In genomic region chr18:79733135-79733609, GRCh38 we compare ENCODE assay signal across 14 cellular contexts. TPM values are rescaled to one million over a fixed set of nuclear protein-coding genes. Genes with fewer than 3 reads are reported as not detected.
DNase-seq lines count a peak whose midpoint lies in the region; ATAC-seq lines count a peak whose summit lies in the region.
"Had no signal": no experiment of that assay in that cellular context is flagged by ENCODE, and none has a peak within 500 bp of the region (broad histone marks: within the 10 kb centered on the region; RNA-seq: fewer than 3 reads in every experiment).

No MANE protein-coding gene starts in this region.

- H3K18ac ChIP-seq in neuronal stem cell (ENCODE audit: low read length) = no peak overlapping the region

- H3K9me3 ChIP-seq in neuronal stem cell (replicated peaks in 1 of 2; ENCODE audit: control insufficient read depth in 2 of 2, insufficient read depth in 1 of 2, low read depth in 1 of 2, low read length in 2 of 2) = peaks cover 39 to 62% of the 10 kb centered on the region in 2 donors
- H3K9me3 ChIP-seq: Caco-2 had no signal

- no peak overlapping the region for H3K4ac ChIP-seq in neuronal stem cell (ENCODE audit: low read length)

- H3K9me3 Mint-ChIP-seq in effector memory CD8-positive, alpha-beta T cell = no peaks in the 10 kb centered on the region

- peak; percentile 36 for DNase-seq in Right ventricle myocardium superior
- DNase-seq in left ventricle myocardium superior = no peak
- no peak for DNase-seq in effector memory CD8-positive, alpha-beta T cell
- no peak for DNase-seq in neuronal stem cell (ENCODE audit: low spot score)
- DNase-seq in retina = no peak
- DNase-seq in NCI-H1092 (lab: John Stamatoyannopoulos, UW) = no peak
- DNase-seq: 8988T, AML-193, Caco-2, GOT3 had no signal

- peak overlapping the region; percentile 84 for H4K8ac ChIP-seq in neuronal stem cell (ENCODE audit: low read depth, low read length)

- no peak overlapping the region for H2BK120ac ChIP-seq in neuronal stem cell (ENCODE audit: low read depth, low read length)

- H3K4me2 ChIP-seq in neuronal stem cell (ENCODE audit: insufficient read depth, low read length, poor library complexity, severe bottlenecking) = no peak overlapping the region
- H3K4me2 ChIP-seq: BLaER1 had no signal

- intact Hi-C loops in Right ventricle myocardium superior (cut with DNase I) (no loop called here), left ventricle myocardium superior (cut with micrococcal nuclease) (no loop called here)

- whole genome bisulfite sequencing in neuronal stem cell (ENCODE audit: extremely low coverage in 2 of 2, insufficient read length in 2 of 2, insufficient replicate concordance in 1 of 2), 2 donors = no CpG with 5 or more reads among the region's 33 CpGs

- H3K27ac Mint-ChIP-seq in effector memory CD8-positive, alpha-beta T cell = peak overlapping the region in 1 of 2 donors; percentile 20

- H3K27ac ChIP-seq in neuronal stem cell (replicated peaks; ENCODE audit: low read length) = no peak overlapping the region
- H3K27ac ChIP-seq: BLaER1 had no signal

- no peaks in the 10 kb centered on the region for H3K27me3 Mint-ChIP-seq in effector memory CD8-positive, alpha-beta T cell
- H3K27me3 Mint-ChIP-seq: CD8-positive, alpha-beta memory T cell had no signal

- no peak overlapping the region for H2AFZ ChIP-seq in neuronal stem cell (ENCODE audit: low read length)

- no peak overlapping the region for H2BK15ac ChIP-seq in neuronal stem cell (ENCODE audit: low read length)

- peak overlapping the region in 1 of 2 donors; percentile 22 for H3K4me3 ChIP-seq in neuronal stem cell (ENCODE audit: low read length in 2 of 2)
- H3K4me3 ChIP-seq: BLaER1, HAP-1 had no signal

- no peaks in the 10 kb centered on the region for H3K27me3 ChIP-seq in neuronal stem cell (ENCODE audit: control insufficient read depth in 3 of 3, insufficient read depth in 3 of 3, low read depth in 1 of 3, low read length in 3 of 3)

- peak overlapping the region; percentile 41 for H3K14ac ChIP-seq in neuronal stem cell (ENCODE audit: low read length)

- no peak overlapping the region for H3K4me3 Mint-ChIP-seq in effector memory CD8-positive, alpha-beta T cell
- H3K4me3 Mint-ChIP-seq: CD8-positive, alpha-beta memory T cell had no signal

- H3K23ac ChIP-seq in neuronal stem cell (ENCODE audit: low read depth, low read length, poor library complexity) = peak overlapping the region; percentile 81

- H3K36me3 Mint-ChIP-seq in effector memory CD8-positive, alpha-beta T cell (ENCODE audit: insufficient read depth) = peaks cover 81% of the 10 kb centered on the region

- H2BK12ac ChIP-seq in neuronal stem cell (ENCODE audit: low read length) = peak overlapping the region; percentile 16

- peak overlapping the region; percentile 73 for H3K9ac ChIP-seq in neuronal stem cell (ENCODE audit: low read depth, low read length, poor library complexity)
- H3K9ac ChIP-seq: BLaER1 had no signal

- H4K91ac ChIP-seq in neuronal stem cell (ENCODE audit: low read depth, low read length, poor library complexity) = no peak overlapping the region

- peak overlapping the region; percentile 31 for H2AK5ac ChIP-seq in neuronal stem cell (ENCODE audit: low read depth, low read length)

- no peaks in the 10 kb centered on the region for H3K79me1 ChIP-seq in neuronal stem cell (ENCODE audit: low read depth, low read length)

- no peaks in the 10 kb centered on the region for H3K4me1 ChIP-seq in neuronal stem cell (ENCODE audit: control insufficient read depth in 2 of 2, insufficient read depth in 1 of 2, low read depth in 1 of 2, low read length in 2 of 2)
- H3K4me1 ChIP-seq: BLaER1, Caco-2, HAP-1 had no signal

- H2BK5ac ChIP-seq in neuronal stem cell (ENCODE audit: low read length) = no peak overlapping the region

- ATAC-seq in Right ventricle myocardium superior (ENCODE audit: poor library complexity) = no peak
- no peak for ATAC-seq in left ventricle myocardium superior
- ATAC-seq in effector memory CD8-positive, alpha-beta T cell (replicated peaks) = peak; percentile 10
- ATAC-seq in GM21360 (IDR thresholded peaks at IDR 0.05; ENCODE audit: unreplicated experiment) = no peak

- peaks cover 46 to 95% of the 10 kb centered on the region in 2 donors for H3K36me3 ChIP-seq in neuronal stem cell (replicated peaks in 1 of 2; ENCODE audit: control insufficient read depth in 2 of 2, insufficient read depth in 2 of 2, low read length in 2 of 2)

- H3K4me1 Mint-ChIP-seq in effector memory CD8-positive, alpha-beta T cell (ENCODE audit: low read depth in 2 of 2) = peaks cover 0 to 3% of the 10 kb centered on the region in 2 donors

RNA-seq across cellular contexts. Expression of gene CTDP1, which starts 53.6 kb away (rescaled TPM):
- total RNA-seq in Right ventricle myocardium superior (8.7 TPM), left ventricle myocardium superior (10.2 TPM)
- 10.5 TPM for polyA plus RNA-seq in neuronal stem cell (2013, experiment 1 of 2)
- 11.0 TPM for polyA plus RNA-seq in neuronal stem cell (2013, experiment 2 of 2)
